Comparison of ENCODE assay signal across 1 cellular context in genomic region chr1:40477680-40478057, GRCh38.
TF ChIP-seq lines count a peak whose summit lies in the region.

No MANE protein-coding gene starts in this region.

TF ChIP-seq in H1, 55 proteins besides CTCF, POLR2A, EP300 and RAD21:
- TF ChIP-seq HDAC6 (IDR thresholded peaks at IDR 0.05; ENCODE audit: low read depth, low read length) (no peak), TBP (IDR thresholded peaks at IDR 0.05; ENCODE audit: low read depth, low read length) (no peak), EZH2 (IDR thresholded peaks at IDR 0.05; ENCODE audit: low read depth, low read length, severe bottlenecking) (no peak), CREB1 (IDR thresholded peaks at IDR 0.05) (no peak), CBX8 (IDR thresholded peaks at IDR 0.05; ENCODE audit: borderline replicate concordance, low read depth, low read length) (no peak), CTBP2 (IDR thresholded peaks at IDR 0.05; ENCODE audit: borderline replicate concordance, insufficient read depth, insufficient read length, low read length) (no peak), CHD7 (IDR thresholded peaks at IDR 0.05; ENCODE audit: insufficient replicate concordance, low read length) (no peak), CHD1 (IDR thresholded peaks at IDR 0.05; ENCODE audit: low read depth, low read length) (no peak), NANOG (IDR thresholded peaks at IDR 0.05; ENCODE audit: insufficient read depth, low read depth, low read length, poor library complexity, severe bottlenecking) (no peak), PHF8 (conservative IDR thresholded peaks at IDR 0.05; ENCODE audit: low read depth, low read length) (no peak), GABPA (IDR thresholded peaks at IDR 0.05; ENCODE audit: borderline replicate concordance, insufficient read depth, low read length) (no peak), RBBP5 (IDR thresholded peaks at IDR 0.05; ENCODE audit: borderline replicate concordance, low read depth, low read length) (no peak), SUZ12 (IDR thresholded peaks at IDR 0.05; ENCODE audit: low read length) (no peak), ATF2 (IDR thresholded peaks at IDR 0.05; ENCODE audit: low read length) (no peak), MAX (IDR thresholded peaks at IDR 0.05) (no peak), POU5F1 (IDR thresholded peaks at IDR 0.05; ENCODE audit: low read depth, low read length) (no peak), CEBPB (IDR thresholded peaks at IDR 0.05; ENCODE audit: low read depth, low read length) (no peak), SP1 (IDR thresholded peaks at IDR 0.05; ENCODE audit: low read depth, low read length) (no peak), FOSL1 (IDR thresholded peaks at IDR 0.05; ENCODE audit: insufficient read depth, low read depth, low read length) (no peak), BACH1 (IDR thresholded peaks at IDR 0.05; ENCODE audit: low read length) (no peak)
